In genomic region chr21:36732761-36733160, GRCh38 we compare ENCODE assay signal across 23 cellular contexts. TPM values are rescaled to one million over a fixed set of nuclear protein-coding genes. Genes with fewer than 3 reads are reported as not detected.
"Had no signal": no experiment of that assay in that cellular context is flagged by ENCODE, and none has a peak within 500 bp of the region (broad histone marks: within the 10 kb centered on the region; RNA-seq: fewer than 3 reads in every experiment).

No MANE protein-coding gene starts in this region.

- H3K4me3 Mint-ChIP-seq: activated CD4-positive, alpha-beta memory T cell treated with anti-CD3 and anti-CD28 coated beads, Interleukin-2, amount 10 ng/mL, durations not matched to agents 7 days and 5 days; activated CD4-positive, alpha-beta T cell treated with anti-CD3 and anti-CD28 coated beads for 36 hours; activated naive CD4-positive, alpha-beta T cell treated with anti-CD3 and anti-CD28 coated beads for 36 hours; activated naive CD8-positive, alpha-beta T cell; activated T-cell treated with anti-CD3 and anti-CD28 coated beads, Interleukin-2, amount 50 U/mL, for 72 hours; brain; T-cell had no signal

- H3K9me3 ChIP-seq: Peyer's patch had no signal

- H3K36me3 ChIP-seq: cardiac muscle cell, Peyer's patch, WERI-Rb-1 had no signal

- DNase-seq: activated CD4-positive, alpha-beta memory T cell treated with anti-CD3 and anti-CD28 coated beads, Interleukin-2, amount 10 ng/mL, durations not matched to agents 7 days and 5 days; activated CD4-positive, alpha-beta T cell treated with anti-CD3 and anti-CD28 coated beads for 36 hours; activated CD4-positive, alpha-beta T cell treated with anti-CD3 and anti-CD28 coated beads, Interleukin-2, amount 50 U/mL, for 1 hour; activated naive CD4-positive, alpha-beta T cell treated with anti-CD3 and anti-CD28 coated beads for 36 hours; activated T-cell treated with anti-CD3 and anti-CD28 coated beads, Interleukin-2, amount 50 U/mL, for 72 hours; amygdala; KG1; NCI-H1048; NCI-H146; NCI-H187 treated with DMSO at 0.1 percent for 48 hours; NCI-H2081 treated with DMSO at 0.1 percent for 48 hours; NCI-H446; NCI-H524; SHP77; T-cell; T-helper 2 cell; T1000; WERI-Rb-1 had no signal

- H3K27ac ChIP-seq: cardiac muscle cell, Peyer's patch, WERI-Rb-1 had no signal

- H3K36me3 Mint-ChIP-seq: activated naive CD8-positive, alpha-beta T cell; brain had no signal

- H3K4me1 Mint-ChIP-seq: activated CD4-positive, alpha-beta memory T cell treated with anti-CD3 and anti-CD28 coated beads, Interleukin-2, amount 10 ng/mL, durations not matched to agents 7 days and 5 days; activated CD4-positive, alpha-beta T cell treated with anti-CD3 and anti-CD28 coated beads for 36 hours; brain; T-cell had no signal

- ATAC-seq: activated CD4-positive, alpha-beta T cell treated with anti-CD3 and anti-CD28 coated beads for 36 hours; activated T-cell treated with anti-CD3 and anti-CD28 coated beads, Interleukin-2, amount 50 U/mL, for 72 hours; T-cell had no signal

- H3K27me3 ChIP-seq: Peyer's patch had no signal

- H3K4me1 ChIP-seq: Peyer's patch had no signal

- H3K4me3 ChIP-seq: cardiac muscle cell, Peyer's patch had no signal

- H3K9me3 Mint-ChIP-seq: activated naive CD4-positive, alpha-beta T cell treated with anti-CD3 and anti-CD28 coated beads for 36 hours; T-cell had no signal

- H3K27me3 Mint-ChIP-seq: activated CD4-positive, alpha-beta memory T cell treated with anti-CD3 and anti-CD28 coated beads, Interleukin-2, amount 10 ng/mL, durations not matched to agents 7 days and 5 days had no signal

- H3K27ac Mint-ChIP-seq: activated CD4-positive, alpha-beta memory T cell treated with anti-CD3 and anti-CD28 coated beads, Interleukin-2, amount 10 ng/mL, durations not matched to agents 7 days and 5 days; activated CD4-positive, alpha-beta T cell treated with anti-CD3 and anti-CD28 coated beads for 36 hours; activated naive CD4-positive, alpha-beta T cell treated with anti-CD3 and anti-CD28 coated beads for 36 hours; activated naive CD8-positive, alpha-beta T cell; activated T-cell treated with anti-CD3 and anti-CD28 coated beads, Interleukin-2, amount 50 U/mL, for 72 hours; brain; T-cell had no signal

RNA-seq across cellular contexts. Expression of gene SIM2, which starts 33.8 kb away (rescaled TPM):
- total RNA-seq: activated CD8-positive, alpha-beta memory T cell treated with anti-CD3 and anti-CD28 coated beads for 36 hours; cardiac muscle cell; Peyer's patch had no signal
